In genomic region chr18:21105936-21106335, GRCh38 we compare ENCODE assay signal across 12 cellular contexts. TPM values are rescaled to one million over a fixed set of nuclear protein-coding genes. Genes with fewer than 3 reads are reported as not detected.
DNase-seq lines count a peak whose midpoint lies in the region; ATAC-seq and TF ChIP-seq lines count a peak whose summit lies in the region.
"Had no signal": no experiment of that assay in that cellular context is flagged by ENCODE, and none has a peak within 500 bp of the region (broad histone marks: within the 10 kb centered on the region; RNA-seq: fewer than 3 reads in every experiment).

No MANE protein-coding gene starts in this region.

- H3K9me3 ChIP-seq in OCI-LY7 (ENCODE audit: low read length) (no peaks in the 10 kb centered on the region), transverse colon (no peaks in the 10 kb centered on the region)

- H3K36me3 Mint-ChIP-seq in nephron progenitor cell (ENCODE audit: low read depth) = peaks cover 19% of the 10 kb centered on the region

- POLR2A ChIA-PET in OCI-LY7 (lab: Charles Lee) = no interaction called here

- no peak for TF ChIP-seq POLR2A in transverse colon (IDR thresholded peaks at IDR 0.05)

- no peaks in the 10 kb centered on the region for H3K27me3 Mint-ChIP-seq in nephron progenitor cell (ENCODE audit: low read depth, poor library complexity)

- H3K9me3 Mint-ChIP-seq in nephron progenitor cell = no peaks in the 10 kb centered on the region

- TF ChIP-seq EP300 in transverse colon (IDR thresholded peaks at IDR 0.05; ENCODE audit: low read depth) = no peak

- intact Hi-C loops in OCI-LY7 (cut with micrococcal nuclease; ENCODE audit: unreplicated experiment) (no loop called here), transverse colon (cut with DNase I; ENCODE audit: low total_unique reads) (no loop called here)

- H3K4me1 ChIP-seq in OCI-LY7 (ENCODE audit: insufficient read depth, low read length, poor library complexity, severe bottlenecking) = peaks cover 69% of the 10 kb centered on the region
- H3K4me1 ChIP-seq in transverse colon = peaks cover 22 to 65% (median 27%) of the 10 kb centered on the region in 4 donors

- peak overlapping the region; percentile 15 for H3K27ac Mint-ChIP-seq in nephron progenitor cell

- H4K20me1 ChIP-seq in OCI-LY7 (ENCODE audit: insufficient read depth, low read length) = peaks cover 75% of the 10 kb centered on the region

- peaks cover 9% of the 10 kb centered on the region; the same call in 1 of the 2 replicates for H3K36me3 ChIP-seq in OCI-LY7 (ENCODE audit: insufficient read depth, low read length)
- H3K36me3 ChIP-seq in transverse colon = no peaks in the 10 kb centered on the region

- no peaks in the 10 kb centered on the region for H3K27me3 ChIP-seq in transverse colon

- WGBS in transverse colon (ENCODE audit: low coverage in 1 of 2), 2 donors = 62 to 69% methylated on average over 3 of the region's 3 CpGs

- peaks cover 100% of the 10 kb centered on the region for H3K79me2 ChIP-seq in OCI-LY7 (ENCODE audit: insufficient read depth, low read depth, low read length)

- H3K4me3 ChIP-seq in OCI-LY7 (ENCODE audit: low read depth, low read length, poor library complexity, severe bottlenecking) (peak overlapping the region; percentile 90), transverse colon (no peak overlapping the region)
- H3K4me3 ChIP-seq: lung had no signal

- no peak overlapping the region for H3K4me3 Mint-ChIP-seq in nephron progenitor cell

- H3K9me2 ChIP-seq in OCI-LY7 (ENCODE audit: insufficient read depth, low read length) = no peaks in the 10 kb centered on the region

- H3K27ac ChIP-seq in OCI-LY7 (ENCODE audit: low read depth, low read length, poor library complexity, severe bottlenecking) (no peak overlapping the region), transverse colon (no peak overlapping the region)

- TF ChIP-seq CTCF in OCI-LY7 (conservative IDR thresholded peaks at IDR 0.05; ENCODE audit: low read length) = no peak
- no peak for TF ChIP-seq CTCF in nephron progenitor cell (IDR thresholded peaks at IDR 0.05)
- no peak for TF ChIP-seq CTCF in transverse colon (IDR thresholded peaks at IDR 0.05)

- peak overlapping the region; percentile 99 for H3K4me2 ChIP-seq in OCI-LY7 (ENCODE audit: low read length)

- no TSS peak for BruUV-seq in OCI-LY7 (replicated peaks; lab: Mats Ljungman, UMichigan)

- peaks cover 26% of the 10 kb centered on the region for H3K4me1 Mint-ChIP-seq in nephron progenitor cell

- CTCF ChIA-PET in OCI-LY7 (lab: Charles Lee; ENCODE audit: unreplicated experiment) = no interaction called here

- no peak overlapping the region for H2AFZ ChIP-seq in OCI-LY7 (ENCODE audit: low read length)

- in situ Hi-C loops in transverse colon (cut with MboI; ENCODE audit: low pct_ligation_motif_present in 1 of 4, low pct_unique_long_range_greater_than_20kb in 1 of 4, low sequenced_read_pairs in 3 of 4) = no loop called here

- no peak for DNase-seq in activated CD4-positive, CD25-positive, alpha-beta regulatory T cell (lab: John Stamatoyannopoulos, UW)
- DNase-seq in OCI-LY7 (ENCODE audit: low spot score) (no peak), nephron progenitor cell (no peak), transverse colon (no peak)
- no peak for DNase-seq in stimulated activated CD4-positive, alpha-beta T cell treated with anti-CD3 and anti-CD28 coated beads, Interleukin-15, amount 100 ng/mL, for 24 hours
- DNase-seq: 8988T, cerebellar nuclear complex, MV-4-11 had no signal

- ATAC-seq in activated CD4-positive, CD25-positive, alpha-beta regulatory T cell treated with anti-CD3 and anti-CD28 coated beads, Interleukin-2, amount 50 U/mL, for 24 hours = peak; percentile 49
- ATAC-seq in GM21423 (IDR thresholded peaks at IDR 0.05; ENCODE audit: unreplicated experiment) = peak; percentile 33
- no peak for ATAC-seq in GM21381 (IDR thresholded peaks at IDR 0.05; ENCODE audit: unreplicated experiment)

RNA-seq across cellular contexts. Expression of gene ROCK1, which starts 5.7 kb away (rescaled TPM):
- 43.2 and 48.5 TPM in 2 replicates for total RNA-seq in OCI-LY7 (2014; rRNA removed; shearing (Covaris generic))
- total RNA-seq in OCI-LY7 (2022) (69.6 and 75.6 TPM in 2 replicates), transverse colon (10 to 100 TPM; 23.9 to 59.5 (median 39.6) TPM)
